ENCODE assay signal across 22 cellular contexts in genomic region chr9:86445636-86446035, GRCh38.
"Had no signal": no experiment of that assay in that cellular context is flagged by ENCODE, and none has a peak within 500 bp of the region (broad histone marks: within the 10 kb centered on the region; RNA-seq: fewer than 3 reads in every experiment).

No MANE protein-coding gene starts in this region.

- H3K9me3 ChIP-seq: left lung, prostate gland, tibial nerve, uterus had no signal

- H3K4me2 ChIP-seq: hepatocyte had no signal

- DNase-seq: activated CD4-positive, alpha-beta memory T cell treated with anti-CD3 and anti-CD28 coated beads, Interleukin-2, amount 10 ng/mL, durations not matched to agents 7 days and 5 days; activated CD4-positive, alpha-beta T cell treated with anti-CD3 and anti-CD28 coated beads for 4 hours; activated naive CD4-positive, alpha-beta T cell treated with anti-CD3 and anti-CD28 coated beads, Interleukin-2, amount 10 ng/mL, durations not matched to agents 7 days and 5 days; activated T-cell treated with anti-CD3 and anti-CD28 coated beads, Interleukin-2, amount 50 U/mL, for 24 hours; central memory CD4-positive, alpha-beta T cell; islet precursor cell; left lung; nephron progenitor cell; occipital lobe; right cardiac atrium; small intestine; stimulated activated CD4-positive, alpha-beta T cell treated with anti-CD3 and anti-CD28 coated beads, Interleukin-4, amount 100 ng/mL, for 24 hours; stimulated activated naive CD4-positive, alpha-beta T cell; substantia nigra; uterus had no signal

- H3K27me3 ChIP-seq: hepatocyte, left lung, tibial nerve, uterus had no signal

- H3K36me3 Mint-ChIP-seq: activated naive CD4-positive, alpha-beta T cell treated with anti-CD3 and anti-CD28 coated beads, Interleukin-2, amount 10 ng/mL, durations not matched to agents 7 days and 5 days; memory B cell; WTC11 had no signal

- FAIRE-seq: small intestine, TTC549 had no signal

- H3K27ac Mint-ChIP-seq: activated CD4-positive, alpha-beta memory T cell treated with anti-CD3 and anti-CD28 coated beads, Interleukin-2, amount 10 ng/mL, durations not matched to agents 7 days and 5 days; activated naive CD4-positive, alpha-beta T cell treated with anti-CD3 and anti-CD28 coated beads, Interleukin-2, amount 10 ng/mL, durations not matched to agents 7 days and 5 days; activated T-cell treated with anti-CD3 and anti-CD28 coated beads, Interleukin-2, amount 50 U/mL, for 24 hours; memory B cell; nephron progenitor cell; WTC11 had no signal

- H3K79me2 ChIP-seq: hepatocyte had no signal

- H3K4me1 ChIP-seq: left lung, prostate gland, tibial nerve, uterus had no signal

- H2AFZ ChIP-seq: hepatocyte had no signal

- H3K4me1 Mint-ChIP-seq: activated CD4-positive, alpha-beta memory T cell treated with anti-CD3 and anti-CD28 coated beads, Interleukin-2, amount 10 ng/mL, durations not matched to agents 7 days and 5 days; activated naive CD4-positive, alpha-beta T cell treated with anti-CD3 and anti-CD28 coated beads, Interleukin-2, amount 10 ng/mL, durations not matched to agents 7 days and 5 days; memory B cell had no signal

- ATAC-seq: left lung, right cardiac atrium, WTC11 had no signal

- H3K4me3 Mint-ChIP-seq: activated CD4-positive, alpha-beta memory T cell treated with anti-CD3 and anti-CD28 coated beads, Interleukin-2, amount 10 ng/mL, durations not matched to agents 7 days and 5 days; activated naive CD4-positive, alpha-beta T cell treated with anti-CD3 and anti-CD28 coated beads, Interleukin-2, amount 10 ng/mL, durations not matched to agents 7 days and 5 days; activated T-cell treated with anti-CD3 and anti-CD28 coated beads, Interleukin-2, amount 50 U/mL, for 24 hours; memory B cell; nephron progenitor cell; WTC11 had no signal

- H3K36me3 ChIP-seq: left lung, prostate gland, tibial nerve, uterus had no signal

- H3K27ac ChIP-seq: coronary artery, hepatocyte, left lung, prostate gland, tibial nerve, uterus had no signal

- H3K4me3 ChIP-seq: coronary artery, hepatocyte, left lung, prostate gland, tibial nerve, uterus had no signal

- H3K9me3 Mint-ChIP-seq: activated CD4-positive, alpha-beta memory T cell treated with anti-CD3 and anti-CD28 coated beads, Interleukin-2, amount 10 ng/mL, durations not matched to agents 7 days and 5 days; activated naive CD4-positive, alpha-beta T cell treated with anti-CD3 and anti-CD28 coated beads, Interleukin-2, amount 10 ng/mL, durations not matched to agents 7 days and 5 days; activated T-cell treated with anti-CD3 and anti-CD28 coated beads, Interleukin-2, amount 50 U/mL, for 24 hours; nephron progenitor cell; WTC11 had no signal
